22 cellular contexts compared by ENCODE assay signal in genomic region chr11:128765104-128765503, GRCh38.
"Had no signal": no experiment of that assay in that cellular context is flagged by ENCODE, and none has a peak within 500 bp of the region (broad histone marks: within the 10 kb centered on the region; RNA-seq: fewer than 3 reads in every experiment).

No MANE protein-coding gene starts in this region.

- H3K36me3 ChIP-seq: MG63 had no signal

- H3K27me3 Mint-ChIP-seq: activated CD4-positive, alpha-beta T cell treated with anti-CD3 and anti-CD28 coated beads for 36 hours; activated CD4-positive, alpha-beta T cell treated with anti-CD3 and anti-CD28 coated beads, Interleukin-2, amount 10 ng/mL, durations not matched to agents 7 days and 5 days; activated T-cell treated with anti-CD3 and anti-CD28 coated beads, Interleukin-2, amount 50 U/mL, for 24 hours; IgD-negative memory B cell had no signal

- H3K4me3 ChIP-seq: adrenal gland, MG63, SK-N-MC had no signal

- H3K27ac ChIP-seq: adrenal gland, SK-N-MC had no signal

- H3K4me1 ChIP-seq: adrenal gland had no signal

- H3K9me3 ChIP-seq: adrenal gland, MG63 had no signal

- DNase-seq: activated CD4-positive, alpha-beta T cell treated with anti-CD3 and anti-CD28 coated beads for 36 hours; activated CD4-positive, alpha-beta T cell treated with anti-CD3 and anti-CD28 coated beads, Interleukin-2, amount 10 ng/mL, durations not matched to agents 7 days and 5 days; activated CD4-positive, alpha-beta T cell treated with anti-CD3 and anti-CD28 coated beads, Interleukin-2, amount 50 U/mL, for 48 hours; activated CD8-positive, alpha-beta T cell treated with anti-CD3 and anti-CD28 coated beads, Interleukin-2, amount 10 ng/mL, durations not matched to agents 7 days and 5 days; activated gamma-delta T cell treated with Interleukin-2 at 50 U/mL for 16 hours; activated naive CD4-positive, alpha-beta T cell treated with anti-CD3 and anti-CD28 coated beads for 36 hours; activated T-cell treated with anti-CD3 and anti-CD28 coated beads, Interleukin-2, amount 50 U/mL, for 24 hours; adrenal gland; caudate nucleus; Karpas-422; KBM-7; MG63; NCI-H1048; NK-92 treated with Interleukin-12 subunit alpha and Interleukin-12 subunit beta, amount 100 ng/mL, for 24 hours; Right ventricle myocardium superior; T1000 had no signal

- H3K27me3 ChIP-seq: adrenal gland, MG63 had no signal

- H3K4me3 Mint-ChIP-seq: activated CD4-positive, alpha-beta T cell treated with anti-CD3 and anti-CD28 coated beads for 36 hours; activated CD4-positive, alpha-beta T cell treated with anti-CD3 and anti-CD28 coated beads, Interleukin-2, amount 10 ng/mL, durations not matched to agents 7 days and 5 days; activated CD8-positive, alpha-beta T cell treated with anti-CD3 and anti-CD28 coated beads, Interleukin-2, amount 10 ng/mL, durations not matched to agents 7 days and 5 days; activated naive CD4-positive, alpha-beta T cell treated with anti-CD3 and anti-CD28 coated beads for 36 hours; activated T-cell treated with anti-CD3 and anti-CD28 coated beads, Interleukin-2, amount 50 U/mL, for 24 hours; activated T-helper 1 cell treated with anti-CD3 and anti-CD28 coated beads, Interleukin-12 subunit alpha, Interleukin-12 subunit beta, Interleukin-2, Interleukin-4 antibody, amounts not matched to agents 30 ng/mL and 10 ng/mL and 1 ng/mL, durations not matched to agents 14 hours and 24 hours and 36 hours; IgD-negative memory B cell had no signal

- H3K27ac Mint-ChIP-seq: activated CD4-positive, alpha-beta T cell treated with anti-CD3 and anti-CD28 coated beads for 36 hours; activated naive CD4-positive, alpha-beta T cell treated with anti-CD3 and anti-CD28 coated beads for 36 hours; activated naive CD4-positive, alpha-beta T cell treated with anti-CD3 and anti-CD28 coated beads, Interleukin-2, amount 50 U/mL, for 72 hours; activated T-cell treated with anti-CD3 and anti-CD28 coated beads, Interleukin-2, amount 50 U/mL, for 24 hours; activated T-helper 1 cell treated with anti-CD3 and anti-CD28 coated beads, Interleukin-12 subunit alpha, Interleukin-12 subunit beta, Interleukin-2, Interleukin-4 antibody, amounts not matched to agents 30 ng/mL and 10 ng/mL and 1 ng/mL, durations not matched to agents 14 hours and 24 hours and 36 hours had no signal

- H3K36me3 Mint-ChIP-seq: brain, IgD-negative memory B cell had no signal

- H3K9me3 Mint-ChIP-seq: activated CD4-positive, alpha-beta T cell treated with anti-CD3 and anti-CD28 coated beads, Interleukin-2, amount 10 ng/mL, durations not matched to agents 7 days and 5 days; activated naive CD4-positive, alpha-beta T cell treated with anti-CD3 and anti-CD28 coated beads for 36 hours; activated naive CD4-positive, alpha-beta T cell treated with anti-CD3 and anti-CD28 coated beads, Interleukin-2, amount 50 U/mL, for 72 hours; activated T-cell treated with anti-CD3 and anti-CD28 coated beads, Interleukin-2, amount 50 U/mL, for 24 hours; activated T-helper 1 cell treated with anti-CD3 and anti-CD28 coated beads, Interleukin-12 subunit alpha, Interleukin-12 subunit beta, Interleukin-2, Interleukin-4 antibody, amounts not matched to agents 30 ng/mL and 10 ng/mL and 1 ng/mL, durations not matched to agents 14 hours and 24 hours and 36 hours; IgD-negative memory B cell had no signal

- ATAC-seq: activated CD4-positive, alpha-beta T cell treated with anti-CD3 and anti-CD28 coated beads for 36 hours; activated CD4-positive, CD25-positive, alpha-beta regulatory T cell treated with anti-CD3 and anti-CD28 coated beads, Interleukin-2, amount 50 U/mL, for 24 hours; activated CD8-positive, alpha-beta T cell treated with anti-CD3 and anti-CD28 coated beads, Interleukin-2, amount 10 ng/mL, durations not matched to agents 7 days and 5 days; activated naive CD4-positive, alpha-beta T cell treated with anti-CD3 and anti-CD28 coated beads, Interleukin-2, amount 50 U/mL, for 72 hours had no signal
